ENCODE assay signal across 31 cellular contexts in genomic region chr18:54750350-54750749, GRCh38.
"Had no signal": no experiment of that assay in that cellular context is flagged by ENCODE, and none has a peak within 500 bp of the region (broad histone marks: within the 10 kb centered on the region; RNA-seq: fewer than 3 reads in every experiment).

No MANE protein-coding gene starts in this region.

- DNase-seq: activated CD4-positive, alpha-beta T cell treated with anti-CD3 and anti-CD28 coated beads, Interleukin-2, amount 50 U/mL, for 1 hour; activated CD4-positive, CD25-positive, alpha-beta regulatory T cell; activated CD8-positive, alpha-beta memory T cell treated with anti-CD3 and anti-CD28 coated beads, Interleukin-2, amount 50 U/mL, for 4 hours; activated CD8-positive, alpha-beta T cell treated with anti-CD3 and anti-CD28 coated beads for 36 hours; activated gamma-delta T cell treated with Interleukin-2 at 50 U/mL for 16 hours; activated naive CD4-positive, alpha-beta T cell treated with anti-CD3 and anti-CD28 coated beads, Interleukin-2, amount 50 U/mL, for 16 hours; activated naive CD8-positive, alpha-beta T cell treated with anti-CD3 and anti-CD28 coated beads, Interleukin-2, amount 10 ng/mL, durations not matched to agents 7 days and 5 days; activated T-cell treated with anti-CD3 and anti-CD28 coated beads, Interleukin-2, amount 50 U/mL, for 72 hours; adrenal gland; anterior cingulate cortex; MG63; MV-4-11; NCI-H1092 treated with DMSO at 0.1 percent for 48 hours; NCI-H1417 treated with DMSO at 0.1 percent for 48 hours; NCI-H1694; NCI-H2029; NCI-H2107; NCI-H2171 treated with DMSO at 0.1 percent for 48 hours; NCI-H345; NCI-H510A; NCI-H526 treated with DMSO at 0.1 percent for 48 hours; NCI-H82; RPMI8226; T-cell; T-helper 2 cell; T1000 had no signal

- H3K36me3 Mint-ChIP-seq: activated naive CD8-positive, alpha-beta T cell treated with anti-CD3 and anti-CD28 coated beads, Interleukin-2, amount 10 ng/mL, durations not matched to agents 7 days and 5 days; T-cell had no signal

- H3K27me3 Mint-ChIP-seq: T-cell had no signal

- H3K4me1 ChIP-seq: adrenal gland had no signal

- H3K27me3 ChIP-seq: adrenal gland, MG63 had no signal

- H3K4me3 Mint-ChIP-seq: activated CD8-positive, alpha-beta T cell treated with anti-CD3 and anti-CD28 coated beads for 36 hours; activated naive CD8-positive, alpha-beta T cell treated with anti-CD3 and anti-CD28 coated beads, Interleukin-2, amount 10 ng/mL, durations not matched to agents 7 days and 5 days; activated T-cell treated with anti-CD3 and anti-CD28 coated beads, Interleukin-2, amount 50 U/mL, for 72 hours; T-cell had no signal

- H3K9me3 ChIP-seq: adrenal gland, MG63 had no signal

- H3K9me3 Mint-ChIP-seq: activated CD8-positive, alpha-beta T cell treated with anti-CD3 and anti-CD28 coated beads for 36 hours; activated naive CD8-positive, alpha-beta T cell treated with anti-CD3 and anti-CD28 coated beads, Interleukin-2, amount 10 ng/mL, durations not matched to agents 7 days and 5 days; activated T-cell treated with anti-CD3 and anti-CD28 coated beads, Interleukin-2, amount 50 U/mL, for 72 hours; activated T-helper 2 cell treated with anti-CD3 and anti-CD28 coated beads, Interferon-gamma antibody, Interleukin-2, Interleukin-4, amounts not matched to agents 10 μg/mL and 5 μg/mL and 100 μg/mL, durations not matched to agents 14 hours and 24 hours and 36 hours; T-cell had no signal

- H3K27ac Mint-ChIP-seq: activated CD8-positive, alpha-beta T cell treated with anti-CD3 and anti-CD28 coated beads for 36 hours; activated naive CD8-positive, alpha-beta T cell treated with anti-CD3 and anti-CD28 coated beads, Interleukin-2, amount 10 ng/mL, durations not matched to agents 7 days and 5 days; activated T-cell treated with anti-CD3 and anti-CD28 coated beads, Interleukin-2, amount 50 U/mL, for 72 hours; activated T-helper 2 cell treated with anti-CD3 and anti-CD28 coated beads, Interferon-gamma antibody, Interleukin-2, Interleukin-4, amounts not matched to agents 10 μg/mL and 5 μg/mL and 100 μg/mL, durations not matched to agents 14 hours and 24 hours and 36 hours; T-cell had no signal

- FAIRE-seq: TTC549 had no signal

- H3K27ac ChIP-seq: adrenal gland, SK-N-MC, VCaP had no signal

- H3K4me1 Mint-ChIP-seq: activated naive CD8-positive, alpha-beta T cell treated with anti-CD3 and anti-CD28 coated beads, Interleukin-2, amount 10 ng/mL, durations not matched to agents 7 days and 5 days; T-cell had no signal

- H3K36me3 ChIP-seq: adrenal gland, MG63 had no signal

- H3K4me3 ChIP-seq: adrenal gland, MG63, SK-N-MC had no signal

- ATAC-seq: activated CD8-positive, alpha-beta T cell treated with anti-CD3 and anti-CD28 coated beads for 36 hours; activated T-cell treated with anti-CD3 and anti-CD28 coated beads, Interleukin-2, amount 50 U/mL, for 72 hours; Right ventricle myocardium inferior; T-cell had no signal
